ENCODE assay signal across 8 cellular contexts in genomic region chr16:67246081-67246944, GRCh38. TPM values are rescaled to one million over a fixed set of nuclear protein-coding genes. Genes with fewer than 3 reads are reported as not detected.
DNase-seq lines count a peak whose midpoint lies in the region; ATAC-seq, FAIRE-seq and TF ChIP-seq lines count a peak whose summit lies in the region.

No MANE protein-coding gene starts in this region.

- no peaks in the 10 kb centered on the region for H3K36me3 ChIP-seq in BE2C

- peaks cover 20% of the 10 kb centered on the region for H3K27me3 Mint-ChIP-seq in glutamatergic neuron (ENCODE audit: unreplicated experiment)

- peaks cover 17% of the 10 kb centered on the region for H3K27me3 ChIP-seq in BE2C

- peak; percentile 87 for DNase-seq in BE2C
- DNase-seq in HTR-8/SVneo (ENCODE audit: insufficient read length, low spot score): peak; percentile 60
- DNase-seq in RPMI7951 (ENCODE audit: low read depth): peak; percentile 96
- peak; percentile 67 to 90 for DNase-seq in activated naive CD4-positive, alpha-beta T cell treated with anti-CD3 and anti-CD28 coated beads, Interleukin-2, amount 50 U/mL, for 72 hours (ENCODE audit: low spot score in 2 of 2)
- peak; percentile 87 for DNase-seq in glutamatergic neuron
- DNase-seq in omental fat pad (ENCODE audit: low spot score): peak; percentile 63
- no peak for DNase-seq in COLO829 (ENCODE audit: low spot score)

- TF ChIP-seq CTCF in BE2C (IDR thresholded peaks at IDR 0.05; ENCODE audit: low read depth, low read length): peak; percentile 49
- peak; percentile 2 for TF ChIP-seq CTCF in glutamatergic neuron (IDR thresholded peaks at IDR 0.05; ENCODE audit: partially characterized antibody, unreplicated experiment)
- TF ChIP-seq CTCF in omental fat pad (IDR thresholded peaks at IDR 0.05): no peak

- no peaks in the 10 kb centered on the region for H3K9me3 ChIP-seq in BE2C

- H3K4me1 ChIP-seq in BE2C: peaks cover 18% of the 10 kb centered on the region

- H3K36me3 Mint-ChIP-seq in activated naive CD4-positive, alpha-beta T cell treated with anti-CD3 and anti-CD28 coated beads, Interleukin-2, amount 50 U/mL, for 72 hours: peaks cover 5 to 7% of the 10 kb centered on the region in 2 donors
- peaks cover 5% of the 10 kb centered on the region for H3K36me3 Mint-ChIP-seq in glutamatergic neuron (ENCODE audit: unreplicated experiment)

- FAIRE-seq in HTR-8/SVneo (lab: Jason Lieb, UNC): no peak

- peaks cover 21% of the 10 kb centered on the region for H3K4me1 Mint-ChIP-seq in glutamatergic neuron (ENCODE audit: low read depth, unreplicated experiment)

- ATAC-seq in GM19035 (IDR thresholded peaks at IDR 0.05; ENCODE audit: unreplicated experiment) (peak; percentile 22), omental fat pad (ENCODE audit: low FRiP score) (peak; percentile 43)
- peak; percentile 21 to 48 for ATAC-seq in activated naive CD4-positive, alpha-beta T cell treated with anti-CD3 and anti-CD28 coated beads, Interleukin-2, amount 50 U/mL, for 72 hours

- H3K9me3 Mint-ChIP-seq in activated naive CD4-positive, alpha-beta T cell treated with anti-CD3 and anti-CD28 coated beads, Interleukin-2, amount 50 U/mL, for 72 hours: no peaks in the 10 kb centered on the region
- peaks cover 9% of the 10 kb centered on the region for H3K9me3 Mint-ChIP-seq in glutamatergic neuron (ENCODE audit: unreplicated experiment)

- H3K4me3 ChIP-seq in BE2C (ENCODE audit: low read depth, low read length): peak overlapping the region; percentile 75

- H3K27ac Mint-ChIP-seq in activated naive CD4-positive, alpha-beta T cell treated with anti-CD3 and anti-CD28 coated beads, Interleukin-2, amount 50 U/mL, for 72 hours: peak overlapping the region; percentile 60 to 91
- no peak overlapping the region for H3K27ac Mint-ChIP-seq in glutamatergic neuron (ENCODE audit: unreplicated experiment)

- H3K4me3 Mint-ChIP-seq in glutamatergic neuron (ENCODE audit: unreplicated experiment): peak overlapping the region; percentile 92

RNA-seq across cellular contexts. Expression of gene FHOD1, which starts 1.0 kb away (rescaled TPM):
- polyA plus RNA-seq in BE2C (2012; ENCODE audit: insufficient read depth, insufficient read length, low read depth): 37.9 TPM
- 33.6 and 37.2 TPM in 2 replicates for total RNA-seq in RPMI7951 (2014; rRNA removed; shearing (Covaris generic))
- total RNA-seq in activated naive CD4-positive, alpha-beta T cell treated with anti-CD3 and anti-CD28 coated beads, Interleukin-2, amount 50 U/mL, for 72 hours: 100 to 1,000 TPM; 104 to 133 TPM
- total RNA-seq in glutamatergic neuron (ENCODE audit: unreplicated experiment) (18.8 TPM), omental fat pad (10 to 100 TPM; 15.1 to 53.3 (median 32.5) TPM)

RNA-seq across cellular contexts. Expression of gene SLC9A5, which starts 2.5 kb away (rescaled TPM):
- 3.1 TPM for polyA plus RNA-seq in BE2C (2012; ENCODE audit: insufficient read depth, insufficient read length, low read depth)
- 0.98 and 1.1 TPM in 2 replicates for total RNA-seq in RPMI7951 (2014; rRNA removed; shearing (Covaris generic))
- 10 to 100 TPM in 1 of 2 donors, 1 to 10 TPM in 1; 8.3 to 13.6 TPM for total RNA-seq in activated naive CD4-positive, alpha-beta T cell treated with anti-CD3 and anti-CD28 coated beads, Interleukin-2, amount 50 U/mL, for 72 hours
- 1.4 TPM for total RNA-seq in glutamatergic neuron (ENCODE audit: unreplicated experiment)
- total RNA-seq in omental fat pad: 1 to 10 TPM in 1 of 4 donors, under 1 TPM in 3; 0.37 to 1.2 (median 0.72) TPM

RNA-seq across cellular contexts. Expression of gene TMEM208, which starts 19.4 kb away (rescaled TPM):
- 298 TPM for polyA plus RNA-seq in BE2C (2012; ENCODE audit: insufficient read depth, insufficient read length, low read depth)
- 37.1 and 48.5 TPM in 2 replicates for total RNA-seq in RPMI7951 (2014; rRNA removed; shearing (Covaris generic))
- 10 to 100 TPM; 28.4 to 35.4 TPM for total RNA-seq in activated naive CD4-positive, alpha-beta T cell treated with anti-CD3 and anti-CD28 coated beads, Interleukin-2, amount 50 U/mL, for 72 hours
- total RNA-seq in glutamatergic neuron (ENCODE audit: unreplicated experiment) (42.6 TPM), omental fat pad (10 to 100 TPM; 33.0 to 45.4 (median 40.8) TPM)

RNA-seq across cellular contexts. Expression of gene PLEKHG4, which starts 33.0 kb away (rescaled TPM):
- 8.8 TPM for polyA plus RNA-seq in BE2C (2012; ENCODE audit: insufficient read depth, insufficient read length, low read depth)
- total RNA-seq in RPMI7951 (2014; rRNA removed; shearing (Covaris generic)): 2.9 and 4.9 TPM in 2 replicates
- 10 to 100 TPM in 1 of 2 donors, 1 to 10 TPM in 1; 9.5 to 23.2 TPM for total RNA-seq in activated naive CD4-positive, alpha-beta T cell treated with anti-CD3 and anti-CD28 coated beads, Interleukin-2, amount 50 U/mL, for 72 hours
- total RNA-seq in glutamatergic neuron (ENCODE audit: unreplicated experiment) (3.4 TPM), omental fat pad (10 to 100 TPM in 3 of 4 donors, 1 to 10 TPM in 1; 5.8 to 19.9 (median 12.4) TPM)

RNA-seq across cellular contexts. Expression of gene ELMO3, which starts 47.4 kb away (rescaled TPM):
- polyA plus RNA-seq in BE2C (2012; ENCODE audit: insufficient read depth, insufficient read length, low read depth): 7.8 TPM
- 0.48 and 0.78 TPM in 2 replicates for total RNA-seq in RPMI7951 (2014; rRNA removed; shearing (Covaris generic))
- 1 to 10 TPM; 4.0 to 7.0 TPM for total RNA-seq in activated naive CD4-positive, alpha-beta T cell treated with anti-CD3 and anti-CD28 coated beads, Interleukin-2, amount 50 U/mL, for 72 hours
- 2.1 TPM for total RNA-seq in glutamatergic neuron (ENCODE audit: unreplicated experiment)
- total RNA-seq in omental fat pad: 1 to 10 TPM; 1.9 to 4.2 (median 3.1) TPM

Comparison
In these comparisons a context has a peak if more than half of its experiments do, and no peak if none do; other contexts are left out.
1. CTCF ChIP-seq: peak in BE2C (single experiment) and glutamatergic neuron (single experiment); none in omental fat pad (0 of 3).
2. Peak in every context shown above with its lines, with median percentiles within 50 percentile points of each other: ATAC-seq.